ENCODE assay signal across 1 cellular context in genomic region chr1:161487483-161487827, GRCh38.
TF ChIP-seq lines count a peak whose summit lies in the region.

No MANE protein-coding gene starts in this region.

TF ChIP-seq in GM23338, 12 proteins besides CTCF, POLR2A, EP300 and RAD21 (continued from another document):
- TF ChIP-seq, protein P1, sequence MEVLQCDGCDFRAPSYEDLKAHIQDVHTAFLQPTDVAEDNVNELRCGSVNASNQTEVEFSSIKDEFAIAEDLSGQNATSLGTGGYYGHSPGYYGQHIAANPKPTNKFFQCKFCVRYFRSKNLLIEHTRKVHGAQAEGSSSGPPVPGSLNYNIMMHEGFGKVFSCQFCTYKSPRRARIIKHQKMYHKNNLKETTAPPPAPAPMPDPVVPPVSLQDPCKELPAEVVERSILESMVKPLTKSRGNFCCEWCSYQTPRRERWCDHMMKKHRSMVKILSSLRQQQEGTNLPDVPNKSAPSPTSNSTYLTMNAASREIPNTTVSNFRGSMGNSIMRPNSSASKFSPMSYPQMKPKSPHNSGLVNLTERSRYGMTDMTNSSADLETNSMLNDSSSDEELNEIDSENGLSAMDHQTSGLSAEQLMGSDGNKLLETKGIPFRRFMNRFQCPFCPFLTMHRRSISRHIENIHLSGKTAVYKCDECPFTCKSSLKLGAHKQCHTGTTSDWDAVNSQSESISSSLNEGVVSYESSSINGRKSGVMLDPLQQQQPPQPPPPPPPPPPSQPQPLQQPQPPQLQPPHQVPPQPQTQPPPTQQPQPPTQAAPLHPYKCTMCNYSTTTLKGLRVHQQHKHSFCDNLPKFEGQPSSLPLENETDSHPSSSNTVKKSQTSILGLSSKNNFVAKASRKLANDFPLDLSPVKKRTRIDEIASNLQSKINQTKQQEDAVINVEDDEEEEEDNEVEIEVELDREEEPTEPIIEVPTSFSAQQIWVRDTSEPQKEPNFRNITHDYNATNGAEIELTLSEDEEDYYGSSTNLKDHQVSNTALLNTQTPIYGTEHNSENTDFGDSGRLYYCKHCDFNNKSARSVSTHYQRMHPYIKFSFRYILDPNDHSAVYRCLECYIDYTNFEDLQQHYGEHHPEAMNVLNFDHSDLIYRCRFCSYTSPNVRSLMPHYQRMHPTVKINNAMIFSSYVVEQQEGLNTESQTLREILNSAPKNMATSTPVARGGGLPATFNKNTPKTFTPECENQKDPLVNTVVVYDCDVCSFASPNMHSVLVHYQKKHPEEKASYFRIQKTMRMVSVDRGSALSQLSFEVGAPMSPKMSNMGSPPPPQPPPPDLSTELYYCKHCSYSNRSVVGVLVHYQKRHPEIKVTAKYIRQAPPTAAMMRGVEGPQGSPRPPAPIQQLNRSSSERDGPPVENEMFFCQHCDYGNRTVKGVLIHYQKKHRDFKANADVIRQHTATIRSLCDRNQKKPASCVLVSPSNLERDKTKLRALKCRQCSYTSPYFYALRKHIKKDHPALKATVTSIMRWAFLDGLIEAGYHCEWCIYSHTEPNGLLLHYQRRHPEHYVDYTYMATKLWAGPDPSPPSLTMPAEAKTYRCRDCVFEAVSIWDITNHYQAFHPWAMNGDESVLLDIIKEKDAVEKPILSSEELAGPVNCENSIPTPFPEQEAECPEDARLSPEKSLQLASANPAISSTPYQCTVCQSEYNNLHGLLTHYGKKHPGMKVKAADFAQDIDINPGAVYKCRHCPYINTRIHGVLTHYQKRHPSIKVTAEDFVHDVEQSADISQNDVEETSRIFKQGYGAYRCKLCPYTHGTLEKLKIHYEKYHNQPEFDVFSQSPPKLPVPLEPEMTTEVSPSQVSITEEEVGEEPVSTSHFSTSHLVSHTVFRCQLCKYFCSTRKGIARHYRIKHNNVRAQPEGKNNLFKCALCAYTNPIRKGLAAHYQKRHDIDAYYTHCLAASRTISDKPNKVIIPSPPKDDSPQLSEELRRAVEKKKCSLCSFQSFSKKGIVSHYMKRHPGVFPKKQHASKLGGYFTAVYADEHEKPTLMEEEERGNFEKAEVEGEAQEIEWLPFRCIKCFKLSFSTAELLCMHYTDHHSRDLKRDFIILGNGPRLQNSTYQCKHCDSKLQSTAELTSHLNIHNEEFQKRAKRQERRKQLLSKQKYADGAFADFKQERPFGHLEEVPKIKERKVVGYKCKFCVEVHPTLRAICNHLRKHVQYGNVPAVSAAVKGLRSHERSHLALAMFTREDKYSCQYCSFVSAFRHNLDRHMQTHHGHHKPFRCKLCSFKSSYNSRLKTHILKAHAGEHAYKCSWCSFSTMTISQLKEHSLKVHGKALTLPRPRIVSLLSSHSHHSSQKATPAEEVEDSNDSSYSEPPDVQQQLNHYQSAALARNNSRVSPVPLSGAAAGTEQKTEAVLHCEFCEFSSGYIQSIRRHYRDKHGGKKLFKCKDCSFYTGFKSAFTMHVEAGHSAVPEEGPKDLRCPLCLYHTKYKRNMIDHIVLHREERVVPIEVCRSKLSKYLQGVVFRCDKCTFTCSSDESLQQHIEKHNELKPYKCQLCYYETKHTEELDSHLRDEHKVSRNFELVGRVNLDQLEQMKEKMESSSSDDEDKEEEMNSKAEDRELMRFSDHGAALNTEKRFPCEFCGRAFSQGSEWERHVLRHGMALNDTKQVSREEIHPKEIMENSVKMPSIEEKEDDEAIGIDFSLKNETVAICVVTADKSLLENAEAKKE (CRISPR knock-in tag; IDR thresholded peaks at IDR 0.05), result no peak
- TF ChIP-seq ETS1 (IDR thresholded peaks at IDR 0.05) (no peak), ZNF331 (CRISPR knock-in tag; IDR thresholded peaks at IDR 0.05; ENCODE audit: low read depth) (no peak), JUNB (IDR thresholded peaks at IDR 0.05; ENCODE audit: unreplicated experiment) (no peak), EZH2 (IDR thresholded peaks at IDR 0.05; ENCODE audit: low read depth, unreplicated experiment) (no peak), EZH2phosphoT487 (IDR thresholded peaks at IDR 0.05; ENCODE audit: unreplicated experiment) (no peak), STAT1 (IDR thresholded peaks at IDR 0.05; ENCODE audit: unreplicated experiment) (no peak), ZNF114 (CRISPR knock-in tag; IDR thresholded peaks at IDR 0.05) (no peak), CREB1 (CRISPR knock-in tag; IDR thresholded peaks at IDR 0.05; ENCODE audit: low read depth) (no peak)
